In genomic region chr16:57313509-57313908, GRCh38 we compare ENCODE assay signal across 2 cellular contexts.
TF ChIP-seq lines count a peak whose summit lies in the region.

No MANE protein-coding gene starts in this region.

TF ChIP-seq in IMR-90, 13 proteins besides CTCF, POLR2A, EP300 and RAD21:
- TF ChIP-seq MAFK (IDR thresholded peaks at IDR 0.05; ENCODE audit: low read depth, low read length) (no peak), USF2 (IDR thresholded peaks at IDR 0.05; ENCODE audit: low read depth, low read length) (no peak), CHD1 (IDR thresholded peaks at IDR 0.05; ENCODE audit: low read depth, low read length) (no peak)
- TF ChIP-seq, protein P1, sequence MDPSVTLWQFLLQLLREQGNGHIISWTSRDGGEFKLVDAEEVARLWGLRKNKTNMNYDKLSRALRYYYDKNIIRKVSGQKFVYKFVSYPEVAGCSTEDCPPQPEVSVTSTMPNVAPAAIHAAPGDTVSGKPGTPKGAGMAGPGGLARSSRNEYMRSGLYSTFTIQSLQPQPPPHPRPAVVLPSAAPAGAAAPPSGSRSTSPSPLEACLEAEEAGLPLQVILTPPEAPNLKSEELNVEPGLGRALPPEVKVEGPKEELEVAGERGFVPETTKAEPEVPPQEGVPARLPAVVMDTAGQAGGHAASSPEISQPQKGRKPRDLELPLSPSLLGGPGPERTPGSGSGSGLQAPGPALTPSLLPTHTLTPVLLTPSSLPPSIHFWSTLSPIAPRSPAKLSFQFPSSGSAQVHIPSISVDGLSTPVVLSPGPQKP (IDR thresholded peaks at IDR 0.05; ENCODE audit: borderline replicate concordance, low read depth, low read length): no peak
TF ChIP-seq in IMR-90: peak in this region for 0.

TF ChIP-seq in GM12878, 131 proteins besides CTCF, POLR2A, EP300 and RAD21:
- TF ChIP-seq, protein P2, sequence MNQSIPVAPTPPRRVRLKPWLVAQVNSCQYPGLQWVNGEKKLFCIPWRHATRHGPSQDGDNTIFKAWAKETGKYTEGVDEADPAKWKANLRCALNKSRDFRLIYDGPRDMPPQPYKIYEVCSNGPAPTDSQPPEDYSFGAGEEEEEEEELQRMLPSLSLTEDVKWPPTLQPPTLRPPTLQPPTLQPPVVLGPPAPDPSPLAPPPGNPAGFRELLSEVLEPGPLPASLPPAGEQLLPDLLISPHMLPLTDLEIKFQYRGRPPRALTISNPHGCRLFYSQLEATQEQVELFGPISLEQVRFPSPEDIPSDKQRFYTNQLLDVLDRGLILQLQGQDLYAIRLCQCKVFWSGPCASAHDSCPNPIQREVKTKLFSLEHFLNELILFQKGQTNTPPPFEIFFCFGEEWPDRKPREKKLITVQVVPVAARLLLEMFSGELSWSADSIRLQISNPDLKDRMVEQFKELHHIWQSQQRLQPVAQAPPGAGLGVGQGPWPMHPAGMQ (IDR thresholded peaks at IDR 0.05; ENCODE audit: borderline replicate concordance): peak; percentile 7; the same call in 1 of the 2 replicates
- no peak for TF ChIP-seq FOS (IDR thresholded peaks at IDR 0.05; ENCODE audit: borderline replicate concordance, extremely low read depth, insufficient read length)
- no peak for TF ChIP-seq SUPT20H (IDR thresholded peaks at IDR 0.05; ENCODE audit: borderline replicate concordance, control insufficient read depth, low read depth, low read length)
- TF ChIP-seq HDGF (IDR thresholded peaks at IDR 0.05): peak; percentile 64; the same call in 1 of the 2 replicates
- no peak for TF ChIP-seq SMAD1 (IDR thresholded peaks at IDR 0.05; ENCODE audit: low read depth, partially characterized antibody)
- TF ChIP-seq, protein P3, sequence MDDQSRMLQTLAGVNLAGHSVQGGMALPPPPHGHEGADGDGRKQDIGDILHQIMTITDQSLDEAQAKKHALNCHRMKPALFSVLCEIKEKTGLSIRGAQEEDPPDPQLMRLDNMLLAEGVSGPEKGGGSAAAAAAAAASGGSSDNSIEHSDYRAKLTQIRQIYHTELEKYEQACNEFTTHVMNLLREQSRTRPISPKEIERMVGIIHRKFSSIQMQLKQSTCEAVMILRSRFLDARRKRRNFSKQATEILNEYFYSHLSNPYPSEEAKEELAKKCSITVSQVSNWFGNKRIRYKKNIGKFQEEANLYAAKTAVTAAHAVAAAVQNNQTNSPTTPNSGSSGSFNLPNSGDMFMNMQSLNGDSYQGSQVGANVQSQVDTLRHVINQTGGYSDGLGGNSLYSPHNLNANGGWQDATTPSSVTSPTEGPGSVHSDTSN (IDR thresholded peaks at IDR 0.05; ENCODE audit: insufficient replicate concordance, low read depth, low read length): peak; percentile 6
- peak; percentile 70 for TF ChIP-seq BCL3 (IDR thresholded peaks at IDR 0.05; ENCODE audit: borderline replicate concordance, insufficient read depth, low read depth, low read length, poor library complexity, severe bottlenecking)
- no peak for TF ChIP-seq SREBF1 (IDR thresholded peaks at IDR 0.05; ENCODE audit: low read length)
